ENCODE assay signal across 9 cellular contexts in genomic region chr11:62646825-62647608, GRCh38. TPM values are rescaled to one million over a fixed set of nuclear protein-coding genes. Genes with fewer than 3 reads are reported as not detected.
DNase-seq lines count a peak whose midpoint lies in the region; ATAC-seq and TF ChIP-seq lines count a peak whose summit lies in the region.
"Had no signal": no experiment of that assay in that cellular context is flagged by ENCODE, and none has a peak within 500 bp of the region (broad histone marks: within the 10 kb centered on the region; RNA-seq: fewer than 3 reads in every experiment).

No MANE protein-coding gene starts in this region.

- ATAC-seq in SK-N-SH treated with all-trans-retinoic acid at 6 μM for 48 hours (peak; percentile 9), left ventricle myocardium superior (peak; percentile 1), GM19023 (IDR thresholded peaks at IDR 0.05; ENCODE audit: unreplicated experiment) (no peak)

- peak; percentile 40 for DNase-seq in H9
- DNase-seq in left ventricle myocardium superior: peak; percentile 36
- no peak for DNase-seq in dedifferentiated amniotic fluid mesenchymal stem cell (ENCODE audit: extremely low spot score)
- no peak for DNase-seq in glomerular visceral epithelial cell (ENCODE audit: extremely low spot score)
- DNase-seq in mucosa of gallbladder (ENCODE audit: low spot score): no peak

- no peak overlapping the region for H3K14ac ChIP-seq in H9 (ENCODE audit: insufficient read depth, low read length)

- H3K27ac ChIP-seq in H9 (ENCODE audit: insufficient read length, low read depth, low read length) (no peak overlapping the region), skeletal muscle tissue (ENCODE audit: low read depth, low read length) (peak overlapping the region; percentile 1)

- intact Hi-C loops in left ventricle myocardium superior (cut with micrococcal nuclease): no loop called here

- peaks cover 12% of the 10 kb centered on the region; the same call in 1 of the 2 replicates for H3K79me2 ChIP-seq in H9 (ENCODE audit: insufficient read depth, low read length)

- H3K9me3 Mint-ChIP-seq in H9: no peaks in the 10 kb centered on the region

- peaks cover 14 to 46% (median 29%) of the 10 kb centered on the region in 3 experiments for H3K36me3 Mint-ChIP-seq in H9 (ENCODE audit: insufficient read depth in 1 of 3, low read depth in 3 of 3)

- no peak for TF ChIP-seq CTCF in H9 (conservative IDR thresholded peaks at IDR 0.05)

- no peak overlapping the region for H3K9ac ChIP-seq in H9 (ENCODE audit: extremely low read depth, insufficient read length, low read length)
- H3K9ac ChIP-seq in skeletal muscle tissue (ENCODE audit: low read depth in 1 of 3, low read length in 3 of 3): peak overlapping the region; percentile 20 to 60 (median 29)

- H2AK5ac ChIP-seq in H9 (ENCODE audit: insufficient read length, low read length): no peak overlapping the region

- H2BK15ac ChIP-seq in H9 (ENCODE audit: low read depth, low read length): no peak overlapping the region

- peaks cover 7 to 9% of the 10 kb centered on the region in 2 experiments for H3K4me1 Mint-ChIP-seq in H9

- peak overlapping the region in 1 of 3 experiments; percentile 59; a peak in 1 of 7 replicates for H3K27ac Mint-ChIP-seq in H9

- no peaks in the 10 kb centered on the region for H4K20me1 ChIP-seq in H9 (ENCODE audit: control insufficient read depth, insufficient read depth, insufficient read length)

- H3K36me3 ChIP-seq in skeletal muscle tissue (ENCODE audit: control insufficient read depth in 3 of 3, insufficient read depth in 3 of 3, low read length in 3 of 3): peaks cover 25 to 39% (median 26%) of the 10 kb centered on the region in 3 donors

- no peak overlapping the region for H2BK12ac ChIP-seq in H9 (ENCODE audit: insufficient read length, low read depth, low read length)

- no peak overlapping the region for H3K56ac ChIP-seq in H9 (ENCODE audit: insufficient read length, low read depth, low read length)

- no peak overlapping the region for H4K91ac ChIP-seq in H9 (ENCODE audit: insufficient read length, low read depth, low read length)

- H3K23me2 ChIP-seq in H9 (ENCODE audit: insufficient read length, low read depth, low read length, poor library complexity, severe bottlenecking): peaks cover 5% of the 10 kb centered on the region

- H3K27me3 ChIP-seq in H9 (ENCODE audit: insufficient read depth, low read length) (no peaks in the 10 kb centered on the region), skeletal muscle tissue (ENCODE audit: control insufficient read depth in 3 of 3, insufficient read depth in 3 of 3, low read length in 3 of 3) (no peaks in the 10 kb centered on the region)
- H3K27me3 ChIP-seq: adrenal gland had no signal

- H3K4me3 ChIP-seq in skeletal muscle tissue (ENCODE audit: low read length in 3 of 3): peak overlapping the region; percentile 56 to 60 (median 59)

- no peak overlapping the region for H2BK20ac ChIP-seq in H9 (ENCODE audit: low read depth, low read length, poor library complexity, severe bottlenecking)

- H2BK5ac ChIP-seq in H9 (ENCODE audit: insufficient read length, low read length): no peak overlapping the region

- H4K8ac ChIP-seq in H9 (replicated peaks; ENCODE audit: insufficient read length, low read depth, low read length): no peak overlapping the region

- no peaks in the 10 kb centered on the region for H3K27me3 Mint-ChIP-seq in H9 (ENCODE audit: low read depth)

- no peak overlapping the region for H3K18ac ChIP-seq in H9 (ENCODE audit: insufficient read length, low read depth, low read length)

- H3K9me3 ChIP-seq in H9 (ENCODE audit: control insufficient read depth, low read depth, low read length) (no peaks in the 10 kb centered on the region), skeletal muscle tissue (ENCODE audit: control insufficient read depth in 3 of 3, low read length in 3 of 3) (no peaks in the 10 kb centered on the region)
- H3K9me3 ChIP-seq: adrenal gland had no signal

- peak overlapping the region; percentile 39 for H3K4me2 ChIP-seq in H9 (ENCODE audit: insufficient read depth, insufficient read length, low read length)

- H4K5ac ChIP-seq in H9 (ENCODE audit: insufficient read length, low read depth, low read length): no peak overlapping the region

- no CpG with 5 or more reads among the region's 32 CpGs for WGBS in H9 (ENCODE audit: extremely low coverage, insufficient read length, low lambda C conversion rate)

- no peak overlapping the region for H2AFZ ChIP-seq in H9 (ENCODE audit: low read length)

- no peak overlapping the region for H3T11ph ChIP-seq in H9 (ENCODE audit: low read length)

- no peak overlapping the region for H2BK120ac ChIP-seq in H9 (ENCODE audit: low read depth, low read length, poor library complexity, severe bottlenecking)

- H3K4me3 Mint-ChIP-seq in H9: peak overlapping the region; percentile 98 to 100

- H3K23ac ChIP-seq in H9 (ENCODE audit: insufficient read length, low read depth, low read length): no peak overlapping the region

- H3K4ac ChIP-seq in H9 (ENCODE audit: low read depth, low read length): no peak overlapping the region

- H3K79me1 ChIP-seq in H9 (ENCODE audit: insufficient read depth, low read depth, low read length, poor library complexity, severe bottlenecking): no peaks in the 10 kb centered on the region

- H3K4me1 ChIP-seq in H9 (ENCODE audit: insufficient read depth, low read length): peaks cover 3% of the 10 kb centered on the region; the same call in 1 of the 2 replicates
- H3K4me1 ChIP-seq in skeletal muscle tissue (ENCODE audit: control insufficient read depth in 3 of 3, insufficient read depth in 3 of 3, low read length in 3 of 3): peaks cover 27 to 36% (median 29%) of the 10 kb centered on the region in 3 donors

TF ChIP-seq in SK-N-SH treated with all-trans-retinoic acid at 6 μM for 48 hours, 23 proteins besides CTCF, POLR2A, EP300 and RAD21:
- TF ChIP-seq RARB (CRISPR knock-in tag; IDR thresholded peaks at IDR 0.05): no peak
- no peak for TF ChIP-seq ZC3H10 (CRISPR knock-in tag; IDR thresholded peaks at IDR 0.05)
- TF ChIP-seq CSDC2 (CRISPR knock-in tag; IDR thresholded peaks at IDR 0.05): no peak
- no peak for TF ChIP-seq ZFP3 (CRISPR knock-in tag; IDR thresholded peaks at IDR 0.05)
- no peak for TF ChIP-seq PATZ1 (CRISPR knock-in tag; IDR thresholded peaks at IDR 0.05; ENCODE audit: borderline replicate concordance)
- TF ChIP-seq ZFP30 (CRISPR knock-in tag; IDR thresholded peaks at IDR 0.05): no peak
- no peak for TF ChIP-seq ZNF70 (CRISPR knock-in tag; IDR thresholded peaks at IDR 0.05)
- no peak for TF ChIP-seq PPARA (CRISPR knock-in tag; IDR thresholded peaks at IDR 0.05; ENCODE audit: borderline replicate concordance)
- TF ChIP-seq ARNTL (CRISPR knock-in tag; IDR thresholded peaks at IDR 0.05; ENCODE audit: borderline replicate concordance, low read depth): no peak
TF ChIP-seq in SK-N-SH treated with all-trans-retinoic acid at 6 μM for 48 hours: peak in this region for 0.

RNA-seq across cellular contexts. Expression of gene GANAB, which starts 0.6 kb away (rescaled TPM):
- total RNA-seq in H9 (2021): 387 TPM in 2 replicates
- 106 TPM for total RNA-seq in left ventricle myocardium superior
- total RNA-seq in skeletal muscle tissue: 99.7 TPM
- 266 TPM for total RNA-seq in mucosa of gallbladder

RNA-seq across cellular contexts. Expression of gene INTS5, which starts 6.1 kb away (rescaled TPM):
- total RNA-seq in H9 (2021) (40.0 and 41.6 TPM in 2 replicates), left ventricle myocardium superior (12.0 TPM), skeletal muscle tissue (15.1 TPM), mucosa of gallbladder (23.7 TPM)

RNA-seq across cellular contexts. Expression of gene C11orf98, which starts 18.0 kb away (rescaled TPM):
- total RNA-seq in H9 (2021): 139 and 150 TPM in 2 replicates
- total RNA-seq in left ventricle myocardium superior: 27.1 TPM
- 22.4 TPM for total RNA-seq in skeletal muscle tissue
- total RNA-seq in mucosa of gallbladder: 50.8 TPM

RNA-seq across cellular contexts. Expression of gene CSKMT, which starts 18.1 kb away (rescaled TPM):
- total RNA-seq in H9 (2021): 49.2 and 51.5 TPM in 2 replicates
- 3.1 TPM for total RNA-seq in left ventricle myocardium superior
- total RNA-seq in skeletal muscle tissue: 4.7 TPM
- total RNA-seq in mucosa of gallbladder: 10.6 TPM

RNA-seq across cellular contexts. Expression of gene UQCC3, which starts 24.5 kb away (rescaled TPM):
- total RNA-seq in H9 (2021) (11.1 and 12.3 TPM in 2 replicates), left ventricle myocardium superior (7.7 TPM), skeletal muscle tissue (4.7 TPM), mucosa of gallbladder (11.1 TPM)

Comparison
In these comparisons a context has a peak if more than half of its experiments do, and no peak if none do; other contexts are left out.
1. DNase-seq: peak in H9 (single experiment) and left ventricle myocardium superior (single experiment); none in dedifferentiated amniotic fluid mesenchymal stem cell (single experiment), glomerular visceral epithelial cell (single experiment) and mucosa of gallbladder (single experiment).